Comparison of ENCODE assay signal across 10 cellular contexts in genomic region chr2:201696151-201696659, GRCh38. TPM values are rescaled to one million over a fixed set of nuclear protein-coding genes. Genes with fewer than 3 reads are reported as not detected.
DNase-seq lines count a peak whose midpoint lies in the region; ATAC-seq lines count a peak whose summit lies in the region.
"Had no signal": no experiment of that assay in that cellular context is flagged by ENCODE, and none has a peak within 500 bp of the region (broad histone marks: within the 10 kb centered on the region; RNA-seq: fewer than 3 reads in every experiment).

No MANE protein-coding gene starts in this region.

- no peak for ATAC-seq in GM19463 (IDR thresholded peaks at IDR 0.05; ENCODE audit: unreplicated experiment)

- peaks cover 47% of the 10 kb centered on the region for H3K4me1 ChIP-seq in GM23248 (ENCODE audit: insufficient read depth)
- H3K4me1 ChIP-seq in SJCRH30, result peaks cover 3% of the 10 kb centered on the region; the same call in 1 of the 2 replicates

- H3K27me3 ChIP-seq in GM23248 (replicated peaks; ENCODE audit: insufficient read depth) (no peaks in the 10 kb centered on the region), SJCRH30 (no peaks in the 10 kb centered on the region)

- H3F3A ChIP-seq in GM23248 (ENCODE audit: insufficient read depth), result peaks cover 55% of the 10 kb centered on the region

- H3K4me2 ChIP-seq in GM23248 (ENCODE audit: unreplicated experiment), result peak overlapping the region; percentile 86
- H3K4me2 ChIP-seq: smooth muscle cell had no signal

- no peaks in the 10 kb centered on the region for H4K20me1 ChIP-seq in GM23248 (ENCODE audit: insufficient read depth)

- no peaks in the 10 kb centered on the region for H3K79me2 ChIP-seq in GM23248 (ENCODE audit: insufficient read depth)

- H3K9ac ChIP-seq in GM23248, result peak overlapping the region; percentile 62

- in situ Hi-C loops in GM23248 (cut with MboI), result no loop called here

- H3K9me2 ChIP-seq in GM23248 (ENCODE audit: insufficient read depth), result no peaks in the 10 kb centered on the region

- peak; percentile 93 for DNase-seq in GM23248
- peak; percentile 29 to 40 for DNase-seq in SJCRH30
- DNase-seq in fibroblast of the conjunctiva (ENCODE audit: low read depth), result peak; percentile 64
- peak; percentile 96 for DNase-seq in skeletal muscle cell (ENCODE audit: low read depth)
- no peak for DNase-seq in DMS153 treated with DMSO at 0.1 percent for 48 hours (lab: John Stamatoyannopoulos, UW; ENCODE audit: unreplicated experiment)
- DNase-seq in activated naive CD4-positive, alpha-beta T cell treated with Interleukin-2 at 50 U/mL for 16 hours, result no peak
- DNase-seq: cortex of kidney, NCI-H1930 had no signal

- WGBS in GM23248 (ENCODE audit: low coverage in 1 of 2, low lambda C conversion rate in 2 of 2, missing lambda C conversion rate in 2 of 2), 2 experiments, result 0% methylated on average over 6 of the region's 6 CpGs

- H3K9me3 ChIP-seq in GM23248 (ENCODE audit: low read depth) (no peaks in the 10 kb centered on the region), SJCRH30 (replicated peaks) (no peaks in the 10 kb centered on the region)

- H3K27ac ChIP-seq in GM23248 (peak overlapping the region; percentile 89), SJCRH30 (peak overlapping the region; percentile 9)

- peak overlapping the region; percentile 15; the same call in 1 of the 2 replicates for H2AFZ ChIP-seq in GM23248

- peak overlapping the region; percentile 7; the same call in 1 of the 2 replicates for H3K4me3 ChIP-seq in GM23248
- no peak overlapping the region for H3K4me3 ChIP-seq in SJCRH30
- H3K4me3 ChIP-seq in skeletal muscle cell (ENCODE audit: low read depth, low read length), result no peak overlapping the region
- H3K4me3 ChIP-seq: smooth muscle cell had no signal

- H3K36me3 ChIP-seq in GM23248 (ENCODE audit: low read depth) (peaks cover 14% of the 10 kb centered on the region), SJCRH30 (no peaks in the 10 kb centered on the region; the same call in 1 of the 2 replicates)

RNA-seq across cellular contexts. Expression of gene MPP4, which starts 2.2 kb away (rescaled TPM):
- 3.8 and 5.3 TPM in 2 replicates for total RNA-seq in GM23248 (2014; rRNA removed; shearing (Covaris generic))
- polyA plus RNA-seq in GM23248 (2016; fragmentation: Nextera tagmentation; extraction: Ambion mirVana), result 3.5 and 3.6 TPM in 2 replicates
- total RNA-seq in SJCRH30 (2014; rRNA removed; shearing (Covaris generic)), result 0.05 and 0.24 TPM in 2 replicates
- polyA plus RNA-seq: smooth muscle cell had no signal

RNA-seq across cellular contexts. Expression of gene TMEM237, which starts 52.9 kb away (rescaled TPM):
- total RNA-seq in GM23248 (2014; rRNA removed; shearing (Covaris generic)), result 57.5 and 77.5 TPM in 2 replicates
- polyA plus RNA-seq in GM23248 (2016; fragmentation: Nextera tagmentation; extraction: Ambion mirVana), result 92.7 and 95.5 TPM in 2 replicates
- 51.7 and 55.1 TPM in 2 replicates for total RNA-seq in SJCRH30 (2014; rRNA removed; shearing (Covaris generic))

Comparison
In these comparisons a context has a peak if more than half of its experiments do, and no peak if none do; other contexts are left out.
1. DNase-seq: peak in GM23248 (single experiment), SJCRH30 (2 of 2), fibroblast of the conjunctiva (single experiment) and skeletal muscle cell (single experiment); none in DMS153 treated with DMSO at 0.1 percent for 48 hours (single experiment) and activated naive CD4-positive, alpha-beta T cell treated with Interleukin-2 at 50 U/mL for 16 hours (single experiment).